Comparison of ENCODE assay signal across 20 cellular contexts in the genomic region with DNA sequence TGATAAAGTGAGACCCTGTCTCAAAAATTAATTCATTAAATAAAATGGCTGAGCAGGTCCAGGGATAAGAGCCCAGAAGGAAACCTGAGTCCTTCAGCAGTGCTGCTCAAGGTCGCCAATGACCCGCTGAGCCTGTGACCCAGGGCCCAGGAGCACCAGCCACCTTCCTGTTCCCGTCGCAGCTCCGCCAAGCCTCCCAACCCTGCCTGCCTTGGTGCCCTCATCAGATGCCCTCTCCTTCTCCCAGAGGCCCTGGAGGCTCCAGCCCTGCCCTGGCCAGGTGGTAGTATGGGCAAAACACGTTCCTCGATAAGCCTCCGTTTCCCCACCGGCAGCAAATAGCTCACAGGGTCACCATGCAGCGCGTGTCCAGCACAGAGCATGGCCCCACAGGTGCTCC. TPM values are rescaled to one million over a fixed set of nuclear protein-coding genes. Genes with fewer than 3 reads are reported as not detected.
DNase-seq lines count a peak whose midpoint lies in the region; ATAC-seq and TF ChIP-seq lines count a peak whose summit lies in the region.
"Had no signal": no experiment of that assay in that cellular context is flagged by ENCODE, and none has a peak within 500 bp of the region (broad histone marks: within the 10 kb centered on the region; RNA-seq: fewer than 3 reads in every experiment).

No MANE protein-coding gene starts in this region.

- H3F3A ChIP-seq in PC-9 (ENCODE audit: insufficient read depth, low read depth) = peaks cover 14% of the 10 kb centered on the region; the same call in 1 of the 2 replicates

- no peak overlapping the region for H3K9ac ChIP-seq in endodermal cell (ENCODE audit: extremely low read depth, low read length, poor library complexity, severe bottlenecking)

- no peak for TF ChIP-seq CTCF in PC-9 (conservative IDR thresholded peaks at IDR 0.05)
- TF ChIP-seq CTCF in endodermal cell (conservative IDR thresholded peaks at IDR 0.05) = no peak
- no peak for TF ChIP-seq CTCF in osteocyte (IDR thresholded peaks at IDR 0.05)
- TF ChIP-seq CTCF in brain microvascular endothelial cell (IDR thresholded peaks at IDR 0.05; ENCODE audit: low read depth, low read length, missing control alignments) = no peak

- H3K27ac ChIP-seq in PC-9 (no peak overlapping the region), endodermal cell (ENCODE audit: low read depth, low read length) (no peak overlapping the region), brain microvascular endothelial cell (no peak overlapping the region)
- H3K27ac ChIP-seq: 22Rv1, C4-2B, GM23248, neutrophil, thyroid gland had no signal

- BruUV-seq in PC-9 (replicated peaks; lab: Mats Ljungman, UMichigan) = no TSS peak

- peaks cover 51% of the 10 kb centered on the region for H3K79me2 ChIP-seq in PC-9 (ENCODE audit: low read depth)

- H3K4me3 Mint-ChIP-seq in T-helper 2 cell treated with Interferon-gamma antibody and Interleukin-4, amounts not matched to agents 5 μg/mL and 100 μg/mL, for 36 hours = peak overlapping the region; percentile 95
- H3K4me3 Mint-ChIP-seq in endodermal cell (no peak overlapping the region), osteocyte (ENCODE audit: unreplicated experiment) (peak overlapping the region; percentile 63)

- H3K4me2 ChIP-seq in PC-9 = peak overlapping the region; percentile 13; the same call in 1 of the 2 replicates

- peak overlapping the region; percentile 68 for H3K27ac Mint-ChIP-seq in T-helper 2 cell treated with Interferon-gamma antibody and Interleukin-4, amounts not matched to agents 5 μg/mL and 100 μg/mL, for 36 hours
- H3K27ac Mint-ChIP-seq in endodermal cell (peak overlapping the region; percentile 36), osteocyte (ENCODE audit: unreplicated experiment) (peak overlapping the region; percentile 21)
- H3K27ac Mint-ChIP-seq: activated CD4-positive, alpha-beta memory T cell treated with anti-CD3 and anti-CD28 coated beads, Interleukin-2, amount 10 ng/mL, durations not matched to agents 7 days and 5 days had no signal

- no peak overlapping the region for H2AFZ ChIP-seq in PC-9
- H2AFZ ChIP-seq: GM23248 had no signal

- CTCF ChIA-PET in PC-9 (lab: Charles Lee) = no interaction called here

- H3K4me1 ChIP-seq in PC-9 (replicated peaks; ENCODE audit: insufficient read depth) = 0 out of 2 replicates have a peak, but pooled peaks cover 11% of the 10 kb centered on the region
- peaks cover 3% of the 10 kb centered on the region for H3K4me1 ChIP-seq in endodermal cell (ENCODE audit: control insufficient read depth, insufficient read depth, low read length)

- H3K36me3 Mint-ChIP-seq in T-helper 2 cell treated with Interferon-gamma antibody and Interleukin-4, amounts not matched to agents 5 μg/mL and 100 μg/mL, for 36 hours (ENCODE audit: low read depth) = peaks cover 4% of the 10 kb centered on the region
- peaks cover 1% of the 10 kb centered on the region for H3K36me3 Mint-ChIP-seq in endodermal cell (ENCODE audit: low read depth)
- H3K36me3 Mint-ChIP-seq in osteocyte (ENCODE audit: unreplicated experiment) = peaks cover 3% of the 10 kb centered on the region

- POLR2A ChIA-PET in PC-9 (lab: Charles Lee; ENCODE audit: unreplicated experiment) = no interaction called here

- ATAC-seq in GM21717 (IDR thresholded peaks at IDR 0.05; ENCODE audit: unreplicated experiment) = no peak
- ATAC-seq: PC-3 had no signal

- peaks cover 28% of the 10 kb centered on the region for H3K4me1 Mint-ChIP-seq in T-helper 2 cell treated with Interferon-gamma antibody and Interleukin-4, amounts not matched to agents 5 μg/mL and 100 μg/mL, for 36 hours (ENCODE audit: low read depth)
- peaks cover 10% of the 10 kb centered on the region for H3K4me1 Mint-ChIP-seq in endodermal cell
- H3K4me1 Mint-ChIP-seq in osteocyte (ENCODE audit: unreplicated experiment) = peaks cover 49% of the 10 kb centered on the region

- H4K20me1 ChIP-seq in PC-9 (ENCODE audit: insufficient read depth) = peaks cover 57% of the 10 kb centered on the region

- H3K27me3 ChIP-seq in PC-9 (ENCODE audit: insufficient read depth, low read depth) (no peaks in the 10 kb centered on the region), endodermal cell (ENCODE audit: control insufficient read depth, insufficient read depth, low read length, poor library complexity, severe bottlenecking) (no peaks in the 10 kb centered on the region), brain microvascular endothelial cell (replicated peaks) (no peaks in the 10 kb centered on the region)
- H3K27me3 ChIP-seq: MG63, neutrophil, thyroid gland had no signal

- 96 to 97% methylated on average over 9 to 11 of the region's 11 CpGs for WGBS in endodermal cell (ENCODE audit: insufficient coverage in 1 of 2, insufficient read length in 1 of 2), 2 experiments

- no peak for DNase-seq in T-helper 2 cell treated with Interferon-gamma antibody and Interleukin-4, amounts not matched to agents 5 μg/mL and 100 μg/mL, for 36 hours (ENCODE audit: low spot score)
- no peak for DNase-seq in T-helper 2 cell
- no peak for DNase-seq in PC-9
- DNase-seq in endodermal cell = no peak
- DNase-seq in osteocyte (ENCODE audit: extremely low spot score, unreplicated experiment) = no peak
- DNase-seq in brain microvascular endothelial cell = no peak
- no peak for DNase-seq in central memory CD4-positive, alpha-beta T cell
- DNase-seq: activated CD4-positive, alpha-beta memory T cell treated with anti-CD3 and anti-CD28 coated beads, Interleukin-2, amount 10 ng/mL, durations not matched to agents 7 days and 5 days; activated naive CD4-positive, alpha-beta T cell treated with Interleukin-2 at 50 U/mL for 16 hours; GM23248; MG63; NCI-H1930; NCI-H510A treated with DMSO at 0.1 percent for 48 hours; PC-3; stimulated activated CD4-positive, alpha-beta T cell treated with anti-CD3 and anti-CD28 coated beads, Interleukin-4, amount 100 ng/mL, for 4 hours; thyroid gland had no signal

- H3K9me2 ChIP-seq in PC-9 (ENCODE audit: insufficient read depth) = no peaks in the 10 kb centered on the region

- H3K9me3 ChIP-seq in PC-9 (ENCODE audit: insufficient read depth, low read depth) (no peaks in the 10 kb centered on the region), endodermal cell (ENCODE audit: control insufficient read depth, low read length) (no peaks in the 10 kb centered on the region)
- H3K9me3 ChIP-seq: MG63, neutrophil, thyroid gland had no signal

- in situ Hi-C loops in brain microvascular endothelial cell (cut with HindIII; ENCODE audit: low pct_ligation_motif_present, low sequenced_read_pairs) = no loop called here

- H3K27me3 Mint-ChIP-seq in T-helper 2 cell treated with Interferon-gamma antibody and Interleukin-4, amounts not matched to agents 5 μg/mL and 100 μg/mL, for 36 hours (ENCODE audit: low read depth) = no peaks in the 10 kb centered on the region
- H3K27me3 Mint-ChIP-seq in endodermal cell (ENCODE audit: insufficient read depth) (no peaks in the 10 kb centered on the region), osteocyte (ENCODE audit: unreplicated experiment) (no peaks in the 10 kb centered on the region)
- H3K27me3 Mint-ChIP-seq: activated CD4-positive, alpha-beta memory T cell treated with anti-CD3 and anti-CD28 coated beads, Interleukin-2, amount 10 ng/mL, durations not matched to agents 7 days and 5 days had no signal

- H3K4me3 ChIP-seq in PC-9 = no peak overlapping the region
- no peak overlapping the region for H3K4me3 ChIP-seq in endodermal cell (ENCODE audit: low read length)
- H3K4me3 ChIP-seq in brain microvascular endothelial cell (ENCODE audit: low read depth, low read length) = no peak overlapping the region
- H3K4me3 ChIP-seq: MG63, thyroid gland had no signal

- no peaks in the 10 kb centered on the region for H3K9me3 Mint-ChIP-seq in T-helper 2 cell treated with Interferon-gamma antibody and Interleukin-4, amounts not matched to agents 5 μg/mL and 100 μg/mL, for 36 hours
- no peaks in the 10 kb centered on the region for H3K9me3 Mint-ChIP-seq in endodermal cell
- H3K9me3 Mint-ChIP-seq in osteocyte (ENCODE audit: unreplicated experiment) = no peaks in the 10 kb centered on the region
- H3K9me3 Mint-ChIP-seq: activated CD4-positive, alpha-beta memory T cell treated with anti-CD3 and anti-CD28 coated beads, Interleukin-2, amount 10 ng/mL, durations not matched to agents 7 days and 5 days had no signal

- intact Hi-C loops in PC-9 (cut with micrococcal nuclease; ENCODE audit: unreplicated experiment) = no loop called here

- H3K36me3 ChIP-seq in PC-9 (ENCODE audit: low read depth) (no peaks in the 10 kb centered on the region), endodermal cell (ENCODE audit: control insufficient read depth, insufficient read depth, low read length) (peaks cover 3% of the 10 kb centered on the region), brain microvascular endothelial cell (replicated peaks) (no peaks in the 10 kb centered on the region)
- H3K36me3 ChIP-seq: MG63, thyroid gland had no signal

RNA-seq across cellular contexts. Expression of a gene that starts 2.6 kb away (rescaled TPM):
- total RNA-seq in PC-9 (2021) (25.6 and 25.8 TPM in 2 replicates), endodermal cell (10 to 100 TPM; 51.6 to 56.4 TPM), osteocyte (29.8 and 39.3 TPM in 2 replicates)
- polyA plus RNA-seq in endodermal cell (2013, experiment 1 of 2) = 26.5 TPM
- polyA plus RNA-seq in endodermal cell (2013, experiment 2 of 2) = 26.7 TPM

RNA-seq across cellular contexts. Expression of a gene that starts 17.7 kb away (rescaled TPM):
- total RNA-seq in PC-9 (2021) (26.7 and 41.2 TPM in 2 replicates), endodermal cell (10 to 100 TPM; 39.0 to 42.9 TPM), osteocyte (25.1 and 26.3 TPM in 2 replicates)
- polyA plus RNA-seq in endodermal cell (2013, experiment 1 of 2) = 19.2 TPM
- polyA plus RNA-seq in endodermal cell (2013, experiment 2 of 2) = 17.1 TPM

RNA-seq across cellular contexts. Expression of a gene that starts 33.6 kb away (rescaled TPM):
- 8.3 and 9.0 TPM in 2 replicates for total RNA-seq in PC-9 (2021)
- total RNA-seq in endodermal cell = 1 to 10 TPM; 2.3 to 3.4 TPM
- 3.7 TPM for polyA plus RNA-seq in endodermal cell (2013, experiment 1 of 2)
- 3.3 TPM for polyA plus RNA-seq in endodermal cell (2013, experiment 2 of 2)
- total RNA-seq in osteocyte = 4.6 and 5.2 TPM in 2 replicates

RNA-seq across cellular contexts. Expression of a gene that starts 39.7 kb away (rescaled TPM):
- 33.0 and 35.9 TPM in 2 replicates for total RNA-seq in PC-9 (2021)
- total RNA-seq in endodermal cell = 10 to 100 TPM; 50.6 to 52.9 TPM
- 45.1 TPM for polyA plus RNA-seq in endodermal cell (2013, experiment 1 of 2)
- 45.7 TPM for polyA plus RNA-seq in endodermal cell (2013, experiment 2 of 2)
- total RNA-seq in osteocyte = 63.4 and 64.0 TPM in 2 replicates

RNA-seq across cellular contexts. Expression of a gene that starts 59.6 kb away (rescaled TPM):
- total RNA-seq in PC-9 (2021) = 7.8 and 10.1 TPM in 2 replicates
- 10 to 100 TPM in 1 of 2 donors, 1 to 10 TPM in 1; 9.9 to 13.8 TPM for total RNA-seq in endodermal cell
- polyA plus RNA-seq in endodermal cell (2013, experiment 1 of 2) = 4.5 TPM
- polyA plus RNA-seq in endodermal cell (2013, experiment 2 of 2) = 3.1 TPM
- total RNA-seq in osteocyte = 6.8 and 7.4 TPM in 2 replicates
